Comparison of ENCODE assay signal across 9 cellular contexts in genomic region chr17:45270828-45271418, GRCh38. TPM values are rescaled to one million over a fixed set of nuclear protein-coding genes. Genes with fewer than 3 reads are reported as not detected.
A peak's percentile ranks its signal among the peaks of the same experiment; 100 is the strongest.
DNase-seq lines count a peak whose midpoint lies in the region; ATAC-seq and TF ChIP-seq lines count a peak whose summit lies in the region.
"Had no signal": no experiment of that assay in that cellular context is flagged by ENCODE, and none has a peak within 500 bp of the region (broad histone marks: within the 10 kb centered on the region; RNA-seq: fewer than 3 reads in every experiment).

No MANE protein-coding gene starts in this region.

- no peak overlapping the region for H3K4me2 ChIP-seq in Karpas-422 (ENCODE audit: low read depth, low read length, poor library complexity, severe bottlenecking)

- WGBS in gastroesophageal sphincter (ENCODE audit: low coverage in 1 of 2), 2 donors = 73 to 80% methylated on average over 1 to 5 of the region's 13 CpGs

- peak; percentile 38 for DNase-seq in CD1c-positive myeloid dendritic cell (ENCODE audit: extremely low spot score)
- DNase-seq in Karpas-422 = peak; percentile 77
- peak; percentile 74 for DNase-seq in activated T-cell treated with anti-CD3 and anti-CD28 coated beads, Interleukin-2, amount 50 U/mL, for 1 hour
- DNase-seq in germinal center (ENCODE audit: low spot score) = peak; percentile 40
- DNase-seq in stimulated activated CD8-positive, alpha-beta memory T cell treated with anti-CD3 and anti-CD28 coated beads, Interleukin-15, amount 100 ng/mL, for 24 hours (ENCODE audit: low read depth) = peak; percentile 33
- DNase-seq in HPDE6-E6E7 (ENCODE audit: extremely low spot score) = no peak

- no peak overlapping the region for H3K4me3 ChIP-seq in Karpas-422 (ENCODE audit: low read length)
- no peak overlapping the region for H3K4me3 ChIP-seq in gastroesophageal sphincter

- H3K9me3 ChIP-seq in Karpas-422 (ENCODE audit: low read length) = no peaks in the 10 kb centered on the region
- H3K9me3 ChIP-seq in gastroesophageal sphincter = no peaks in the 10 kb centered on the region

- H3K27me3 ChIP-seq in Karpas-422 (ENCODE audit: low read length) (no peaks in the 10 kb centered on the region), gastroesophageal sphincter (no peaks in the 10 kb centered on the region)

- no peak for TF ChIP-seq POLR2A in gastroesophageal sphincter (IDR thresholded peaks at IDR 0.05)

- TF ChIP-seq CTCF in gastroesophageal sphincter (IDR thresholded peaks at IDR 0.05) = peak in 2 of 4 experiments; percentile 18 to 55

- no peak overlapping the region for H2AFZ ChIP-seq in Karpas-422 (ENCODE audit: low read length)

- no peaks in the 10 kb centered on the region for H3K9me2 ChIP-seq in Karpas-422 (replicated peaks; ENCODE audit: insufficient read depth, low read length)

- TF ChIP-seq EP300 in gastroesophageal sphincter (IDR thresholded peaks at IDR 0.05) = no peak

- no peaks in the 10 kb centered on the region for H3K79me2 ChIP-seq in Karpas-422 (ENCODE audit: low read length)

- H3K27ac ChIP-seq in Karpas-422 (ENCODE audit: low read length) (no peak overlapping the region), gastroesophageal sphincter (no peak overlapping the region)

- peaks cover 3% of the 10 kb centered on the region; the same call in 1 of the 2 replicates for H3K4me1 ChIP-seq in Karpas-422 (ENCODE audit: low read length)
- H3K4me1 ChIP-seq in gastroesophageal sphincter = peaks cover 0 to 19% (median 0%) of the 10 kb centered on the region in 3 donors

- no peaks in the 10 kb centered on the region for H4K20me1 ChIP-seq in Karpas-422 (ENCODE audit: insufficient read depth, low read depth, low read length)

- ATAC-seq in GM21528 (IDR thresholded peaks at IDR 0.05; ENCODE audit: low FRiP score, unreplicated experiment) = no peak
- no peak for ATAC-seq in gastroesophageal sphincter

- peaks cover 29% of the 10 kb centered on the region for H3K36me3 ChIP-seq in Karpas-422 (ENCODE audit: insufficient read depth, low read length)
- peaks cover 0 to 87% of the 10 kb centered on the region in 2 donors for H3K36me3 ChIP-seq in gastroesophageal sphincter

- H3K9ac ChIP-seq in Karpas-422 (ENCODE audit: low read length) = no peak overlapping the region

RNA-seq across cellular contexts. Expression of gene SPATA32, which starts 9.0 kb away (rescaled TPM):
- not detected in 2 replicates for total RNA-seq in Karpas-422 (2014; rRNA removed; shearing (Covaris generic); ENCODE audit: low replicate concordance)
- not detected for total RNA-seq in gastroesophageal sphincter
- total RNA-seq: glomerular endothelial cell had no signal

RNA-seq across cellular contexts. Expression of gene MAP3K14, which starts 45.9 kb away (rescaled TPM):
- 7.6 and 12.0 TPM in 2 replicates for total RNA-seq in Karpas-422 (2014; rRNA removed; shearing (Covaris generic); ENCODE audit: low replicate concordance)
- 10 to 100 TPM in 3 of 4 donors, 1 to 10 TPM in 1; 8.5 to 17.5 (median 13.5) TPM for total RNA-seq in gastroesophageal sphincter

RNA-seq across cellular contexts. Expression of gene FMNL1, which starts 49.2 kb away (rescaled TPM):
- not detected in 2 replicates for total RNA-seq in Karpas-422 (2014; rRNA removed; shearing (Covaris generic); ENCODE audit: low replicate concordance)
- 10 to 100 TPM; 12.0 to 21.9 (median 14.9) TPM for total RNA-seq in gastroesophageal sphincter

Comparison
In these comparisons a context has a peak if more than half of its experiments do, and no peak if none do; other contexts are left out.
1. RNA of gene FMNL1, which starts 49.2 kb away (total RNA-seq): 12.0 to 21.9 TPM in gastroesophageal sphincter; not detected in Karpas-422; every median in the first group is over 10 times any median in the second.